In the genomic region with DNA sequence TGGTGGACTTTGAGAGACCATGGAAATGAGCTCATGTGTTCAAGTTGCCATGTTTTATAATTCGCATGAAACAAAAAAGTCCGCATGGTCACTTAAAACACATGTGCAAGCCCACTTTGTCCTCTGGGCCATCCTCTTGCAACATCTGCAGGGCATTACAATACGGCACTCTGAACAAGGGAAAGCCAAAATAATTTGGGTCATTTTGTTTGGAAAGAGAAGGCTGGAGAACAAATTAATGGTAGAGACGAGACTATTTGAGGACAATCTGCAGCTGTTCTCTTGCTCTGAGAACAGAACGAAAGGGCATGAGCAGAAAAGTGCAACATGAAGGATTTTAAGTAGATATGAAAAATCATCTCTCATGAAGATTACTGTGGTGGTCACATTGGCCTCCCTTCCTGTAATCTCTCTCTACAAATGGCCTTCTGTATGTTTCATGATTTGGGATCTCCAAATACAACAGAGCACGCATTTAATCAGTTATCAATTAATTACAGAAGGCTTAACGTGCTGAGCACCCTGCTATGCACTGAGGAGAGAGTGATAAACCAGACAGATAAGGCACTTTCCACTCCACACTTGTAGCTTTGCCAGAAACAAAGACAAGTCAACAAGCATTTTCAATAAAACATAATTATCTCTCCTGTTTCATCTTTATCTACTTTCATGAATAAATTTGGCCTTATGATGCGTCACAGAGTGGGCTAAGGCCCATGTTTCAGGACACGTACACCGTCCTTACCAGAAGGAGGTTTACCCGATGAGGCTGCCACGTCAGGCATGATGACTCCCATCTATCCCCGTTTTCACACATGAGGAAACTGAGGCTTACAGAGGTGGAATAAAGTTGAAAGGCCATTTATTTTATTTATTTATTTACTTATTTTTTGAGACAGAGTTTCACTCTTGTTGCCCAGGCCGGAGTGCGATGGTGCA, we compare ENCODE assay signal across 14 cellular contexts.
"Had no signal": no experiment of that assay in that cellular context is flagged by ENCODE, and none has a peak within 500 bp of the region (broad histone marks: within the 10 kb centered on the region; RNA-seq: fewer than 3 reads in every experiment).

No MANE protein-coding gene starts in this region.

- H3K36me3 ChIP-seq: colonic mucosa, esophagus squamous epithelium, right lobe of liver, upper lobe of left lung had no signal

- H3K27ac Mint-ChIP-seq: activated CD4-positive, alpha-beta memory T cell treated with anti-CD3 and anti-CD28 coated beads, Interleukin-2, amount 10 ng/mL, durations not matched to agents 7 days and 5 days; activated naive CD4-positive, alpha-beta T cell treated with anti-CD3 and anti-CD28 coated beads, Interleukin-2, amount 10 ng/mL, durations not matched to agents 7 days and 5 days; activated T-cell treated with anti-CD3 and anti-CD28 coated beads, Interleukin-2, amount 50 U/mL, for 24 hours; stimulated activated naive CD8-positive, alpha-beta T cell treated with anti-CD3 and anti-CD28 coated beads, Interleukin-15, Interleukin-2, amounts not matched to agents 100 ng/mL and 50 ng/mL, for 24 hours had no signal

- H3K9me3 ChIP-seq: colonic mucosa, esophagus squamous epithelium, right lobe of liver, testis, upper lobe of left lung had no signal

- H3K9me3 Mint-ChIP-seq: activated T-cell treated with anti-CD3 and anti-CD28 coated beads, Interleukin-2, amount 50 U/mL, for 24 hours; nephron had no signal

- H3K4me3 Mint-ChIP-seq: activated CD4-positive, alpha-beta memory T cell treated with anti-CD3 and anti-CD28 coated beads, Interleukin-2, amount 10 ng/mL, durations not matched to agents 7 days and 5 days; activated naive CD4-positive, alpha-beta T cell treated with anti-CD3 and anti-CD28 coated beads, Interleukin-2, amount 10 ng/mL, durations not matched to agents 7 days and 5 days; activated T-cell treated with anti-CD3 and anti-CD28 coated beads, Interleukin-2, amount 50 U/mL, for 24 hours; nephron; stimulated activated naive CD8-positive, alpha-beta T cell treated with anti-CD3 and anti-CD28 coated beads, Interleukin-15, Interleukin-2, amounts not matched to agents 100 ng/mL and 50 ng/mL, for 24 hours had no signal

- DNase-seq: activated CD4-positive, alpha-beta memory T cell treated with anti-CD3 and anti-CD28 coated beads, Interleukin-2, amount 10 ng/mL, durations not matched to agents 7 days and 5 days; activated CD4-positive, alpha-beta T cell treated with anti-CD3 and anti-CD28 coated beads for 4 hours; activated naive CD4-positive, alpha-beta T cell treated with anti-CD3 and anti-CD28 coated beads, Interleukin-2, amount 10 ng/mL, durations not matched to agents 7 days and 5 days; activated T-cell treated with anti-CD3 and anti-CD28 coated beads, Interleukin-2, amount 50 U/mL, for 24 hours; caudate nucleus; colonic mucosa; esophagus squamous epithelium; foreskin fibroblast; nucleus accumbens; right lobe of liver; testis; upper lobe of left lung had no signal

- H3K36me3 Mint-ChIP-seq: activated naive CD4-positive, alpha-beta T cell treated with anti-CD3 and anti-CD28 coated beads, Interleukin-2, amount 10 ng/mL, durations not matched to agents 7 days and 5 days had no signal

- H3K27me3 Mint-ChIP-seq: activated CD4-positive, alpha-beta memory T cell treated with anti-CD3 and anti-CD28 coated beads, Interleukin-2, amount 10 ng/mL, durations not matched to agents 7 days and 5 days; activated naive CD4-positive, alpha-beta T cell treated with anti-CD3 and anti-CD28 coated beads, Interleukin-2, amount 10 ng/mL, durations not matched to agents 7 days and 5 days; activated T-cell treated with anti-CD3 and anti-CD28 coated beads, Interleukin-2, amount 50 U/mL, for 24 hours; stimulated activated naive CD8-positive, alpha-beta T cell treated with anti-CD3 and anti-CD28 coated beads, Interleukin-15, Interleukin-2, amounts not matched to agents 100 ng/mL and 50 ng/mL, for 24 hours had no signal

- H3K27ac ChIP-seq: colonic mucosa, right lobe of liver had no signal

- H3K4me3 ChIP-seq: colonic mucosa, esophagus squamous epithelium, right lobe of liver, testis, upper lobe of left lung had no signal

- H3K4me1 ChIP-seq: colonic mucosa had no signal

- H3K4me1 Mint-ChIP-seq: activated CD4-positive, alpha-beta memory T cell treated with anti-CD3 and anti-CD28 coated beads, Interleukin-2, amount 10 ng/mL, durations not matched to agents 7 days and 5 days; activated naive CD4-positive, alpha-beta T cell treated with anti-CD3 and anti-CD28 coated beads, Interleukin-2, amount 10 ng/mL, durations not matched to agents 7 days and 5 days had no signal

- ATAC-seq: right lobe of liver had no signal

- H3K27me3 ChIP-seq: colonic mucosa, esophagus squamous epithelium, right lobe of liver, testis, upper lobe of left lung had no signal
